Comparison of ENCODE assay signal across 8 cellular contexts in the genomic region with DNA sequence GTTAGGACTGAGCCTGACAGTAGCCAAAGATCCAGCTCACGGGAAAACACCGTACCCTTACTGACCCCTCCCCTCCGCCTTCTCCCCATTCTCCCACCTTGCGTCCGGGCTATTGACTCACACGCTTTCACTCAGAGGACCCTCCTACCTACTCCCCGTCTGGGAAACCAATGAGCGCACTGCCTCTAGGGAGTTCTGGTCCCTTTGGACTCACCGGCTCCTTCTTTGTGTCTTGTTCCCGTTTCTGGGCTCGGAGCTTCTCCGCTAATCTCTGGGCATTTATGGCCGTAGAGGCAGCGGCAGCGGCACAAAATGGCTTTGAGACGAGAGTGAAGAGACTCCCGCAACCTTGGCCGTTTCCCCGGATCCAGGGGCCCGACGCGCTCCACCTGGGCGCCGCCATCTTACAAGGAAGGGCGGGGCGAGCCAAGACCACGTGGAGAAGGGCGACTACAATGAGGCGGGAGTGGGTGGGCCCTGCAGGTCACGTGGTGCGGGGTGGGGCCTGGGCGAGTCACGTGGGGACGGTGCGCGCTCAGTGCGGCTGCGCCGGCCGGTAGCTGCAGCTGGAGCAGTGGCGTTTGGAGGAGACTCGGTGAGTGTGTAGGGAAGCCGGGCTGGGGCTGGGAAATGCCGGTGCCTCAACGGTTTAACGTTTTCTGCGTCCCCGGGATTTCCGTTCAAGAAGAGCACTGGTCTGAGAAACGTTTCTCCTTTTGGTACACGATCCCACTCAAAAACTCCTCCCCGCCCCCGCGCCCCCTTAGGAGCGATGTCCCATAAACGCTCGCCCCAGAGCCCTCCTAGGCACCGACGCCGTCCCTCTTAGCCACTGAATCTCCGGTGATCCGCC. TPM values are rescaled to one million over a fixed set of nuclear protein-coding genes. Genes with fewer than 3 reads are reported as not detected.
DNase-seq lines count a peak whose midpoint lies in the region; ATAC-seq, FAIRE-seq and TF ChIP-seq lines count a peak whose summit lies in the region.

A gene (plus strand): TSS at position 547 of the 853 bp plus-strand sequence. CDS start 23,220 bp downstream, outside the sequence.
A gene with protein sequence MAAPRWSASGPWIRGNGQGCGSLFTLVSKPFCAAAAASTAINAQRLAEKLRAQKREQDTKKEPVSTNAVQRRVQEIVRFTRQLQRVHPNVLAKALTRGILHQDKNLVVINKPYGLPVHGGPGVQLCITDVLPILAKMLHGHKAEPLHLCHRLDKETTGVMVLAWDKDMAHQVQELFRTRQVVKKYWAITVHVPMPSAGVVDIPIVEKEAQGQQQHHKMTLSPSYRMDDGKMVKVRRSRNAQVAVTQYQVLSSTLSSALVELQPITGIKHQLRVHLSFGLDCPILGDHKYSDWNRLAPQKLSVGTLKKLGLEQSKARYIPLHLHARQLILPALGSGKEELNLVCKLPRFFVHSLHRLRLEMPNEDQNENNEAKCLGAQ (minus strand): TSS at position 415 of the 853 bp plus-strand sequence. CDS start 12 bp downstream, at position 403.

- H3K27ac Mint-ChIP-seq in WTC11, result peak within 1 kb of the TSS; percentile 98

- no peak for TF ChIP-seq CTCF in AG09309 (IDR thresholded peaks at IDR 0.05; ENCODE audit: control insufficient read depth, insufficient read depth, low read depth, low read length, missing control alignments)
- TF ChIP-seq CTCF in WTC11 (IDR thresholded peaks at IDR 0.05), result no peak
- no peak for TF ChIP-seq CTCF in bronchial epithelial cell (IDR thresholded peaks at IDR 0.05; ENCODE audit: insufficient read depth, low read length, severe bottlenecking)

- POLR2A ChIA-PET in WTC11 (lab: Charles Lee), result interaction anchor here (1.0 kb wide), 1 partner anchor 150 kb away, joined by 3 read pairs; no protein-coding TSS in a partner anchor

- peaks cover 27% of the 10 kb centered on the region for H3K36me3 Mint-ChIP-seq in WTC11

- peaks cover 3% of the 10 kb centered on the region for H3K36me3 ChIP-seq in bronchial epithelial cell (ENCODE audit: control insufficient read depth, insufficient read depth, low read length)

- H3K4me1 Mint-ChIP-seq in WTC11, result peaks cover 16% of the 10 kb centered on the region

- no peak for FAIRE-seq in bronchial epithelial cell (lab: Jason Lieb, UNC)

- no peaks in the 10 kb centered on the region for H3K27me3 ChIP-seq in bronchial epithelial cell (ENCODE audit: control insufficient read depth, insufficient read depth, low read length)

- H3K4me3 ChIP-seq in AG09309 (ENCODE audit: control insufficient read depth, low read depth, low read length) (peak within 1 kb of the TSS; percentile 69), bronchial epithelial cell (ENCODE audit: low read depth, low read length) (peak within 1 kb of the TSS; percentile 52)

- CTCF ChIA-PET in WTC11 (lab: Charles Lee), result interaction anchor here (0.9 to 1.6 kb wide), 2 partner anchors 293 to 324 kb away, joined by 3 to 4 read pairs; a partner anchor contains a TSS

- H3K27me3 Mint-ChIP-seq in WTC11 (ENCODE audit: low read depth), result no peaks in the 10 kb centered on the region

- ATAC-seq in GM19023 (IDR thresholded peaks at IDR 0.05; ENCODE audit: unreplicated experiment) (peak; percentile 96), HG03196 (IDR thresholded peaks at IDR 0.05; ENCODE audit: unreplicated experiment) (peak; percentile 96), WTC11 (peak; percentile 94)

- peak within 1 kb of the TSS; percentile 89 for H3K4me3 Mint-ChIP-seq in WTC11

- no peaks in the 10 kb centered on the region for H3K9me3 Mint-ChIP-seq in WTC11

- DNase-seq in AG09309 (ENCODE audit: low read depth) (peak; percentile 76), NCI-H226 (peak; percentile 89), WTC11 (ENCODE audit: low spot score) (peak; percentile 99), bronchial epithelial cell (ENCODE audit: low read depth) (peak; percentile 87), iPS-NIHi7 (ENCODE audit: extremely low spot score) (peak; percentile 100), smooth muscle cell of the brain vasculature (ENCODE audit: low read depth, low spot score) (peak; percentile 89)

TF ChIP-seq in WTC11, 78 proteins besides CTCF, POLR2A, EP300 and RAD21 (continues in another document):
- TF ChIP-seq KAT7 (CRISPR knock-in tag; IDR thresholded peaks at IDR 0.05; ENCODE audit: borderline replicate concordance) (0 out of 2 replicates have a peak, but pooled peaks have one; percentile 1), ZNF396 (CRISPR knock-in tag; IDR thresholded peaks at IDR 0.05; ENCODE audit: borderline replicate concordance) (no peak), CBFB (CRISPR knock-in tag; IDR thresholded peaks at IDR 0.05; ENCODE audit: low read depth) (0 out of 2 replicates have a peak, but pooled peaks have one; percentile 17), NFYB (CRISPR knock-in tag; conservative IDR thresholded peaks at IDR 0.05; ENCODE audit: low read depth) (no peak), TEAD4 (CRISPR knock-in tag; IDR thresholded peaks at IDR 0.05) (no peak), ZNF121 (CRISPR knock-in tag; IDR thresholded peaks at IDR 0.05) (no peak), NFATC4 (CRISPR knock-in tag; IDR thresholded peaks at IDR 0.05) (no peak), ZNF317 (CRISPR knock-in tag; IDR thresholded peaks at IDR 0.05; ENCODE audit: borderline replicate concordance, low read depth) (no peak), ATF1 (CRISPR knock-in tag; IDR thresholded peaks at IDR 0.05) (no peak)
- TF ChIP-seq, protein P1, sequence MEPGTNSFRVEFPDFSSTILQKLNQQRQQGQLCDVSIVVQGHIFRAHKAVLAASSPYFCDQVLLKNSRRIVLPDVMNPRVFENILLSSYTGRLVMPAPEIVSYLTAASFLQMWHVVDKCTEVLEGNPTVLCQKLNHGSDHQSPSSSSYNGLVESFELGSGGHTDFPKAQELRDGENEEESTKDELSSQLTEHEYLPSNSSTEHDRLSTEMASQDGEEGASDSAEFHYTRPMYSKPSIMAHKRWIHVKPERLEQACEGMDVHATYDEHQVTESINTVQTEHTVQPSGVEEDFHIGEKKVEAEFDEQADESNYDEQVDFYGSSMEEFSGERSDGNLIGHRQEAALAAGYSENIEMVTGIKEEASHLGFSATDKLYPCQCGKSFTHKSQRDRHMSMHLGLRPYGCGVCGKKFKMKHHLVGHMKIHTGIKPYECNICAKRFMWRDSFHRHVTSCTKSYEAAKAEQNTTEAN (CRISPR knock-in tag; IDR thresholded peaks at IDR 0.05), result no peak
- TF ChIP-seq, protein P2, sequence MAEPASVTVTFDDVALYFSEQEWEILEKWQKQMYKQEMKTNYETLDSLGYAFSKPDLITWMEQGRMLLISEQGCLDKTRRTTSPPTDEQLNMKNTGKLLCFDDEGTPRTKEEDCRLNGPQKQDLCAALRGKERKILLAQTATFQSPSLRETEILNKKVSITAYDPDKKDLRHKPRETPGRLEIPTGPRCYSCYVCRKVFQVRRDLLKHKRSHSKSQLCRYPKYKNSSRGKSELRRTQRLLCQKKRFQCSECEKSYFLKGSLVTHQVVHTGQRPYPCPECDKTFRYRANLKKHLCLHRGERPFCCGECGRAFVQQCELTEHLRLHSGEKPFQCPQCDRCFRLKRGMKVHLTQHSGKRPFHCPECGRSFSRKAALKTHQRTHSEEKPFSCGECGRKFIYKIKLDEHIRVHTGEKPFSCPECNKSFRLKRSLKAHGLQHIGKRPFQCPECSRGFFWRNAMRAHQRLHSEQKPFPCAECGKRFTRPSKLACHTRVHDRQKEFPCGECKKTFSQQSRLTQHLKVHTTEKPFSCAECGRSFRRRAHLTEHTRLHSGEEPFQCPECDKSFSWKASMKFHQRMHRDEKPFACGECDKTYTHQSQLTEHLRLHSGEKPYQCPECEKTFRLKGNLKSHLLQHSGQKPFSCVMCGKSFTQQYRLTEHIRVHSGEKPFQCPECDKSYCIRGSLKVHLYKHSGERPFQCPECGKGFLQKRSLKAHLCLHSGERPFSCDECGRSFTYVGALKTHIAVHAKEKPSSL (CRISPR knock-in tag; conservative IDR thresholded peaks at IDR 0.05), result no peak
- TF ChIP-seq, protein P3, sequence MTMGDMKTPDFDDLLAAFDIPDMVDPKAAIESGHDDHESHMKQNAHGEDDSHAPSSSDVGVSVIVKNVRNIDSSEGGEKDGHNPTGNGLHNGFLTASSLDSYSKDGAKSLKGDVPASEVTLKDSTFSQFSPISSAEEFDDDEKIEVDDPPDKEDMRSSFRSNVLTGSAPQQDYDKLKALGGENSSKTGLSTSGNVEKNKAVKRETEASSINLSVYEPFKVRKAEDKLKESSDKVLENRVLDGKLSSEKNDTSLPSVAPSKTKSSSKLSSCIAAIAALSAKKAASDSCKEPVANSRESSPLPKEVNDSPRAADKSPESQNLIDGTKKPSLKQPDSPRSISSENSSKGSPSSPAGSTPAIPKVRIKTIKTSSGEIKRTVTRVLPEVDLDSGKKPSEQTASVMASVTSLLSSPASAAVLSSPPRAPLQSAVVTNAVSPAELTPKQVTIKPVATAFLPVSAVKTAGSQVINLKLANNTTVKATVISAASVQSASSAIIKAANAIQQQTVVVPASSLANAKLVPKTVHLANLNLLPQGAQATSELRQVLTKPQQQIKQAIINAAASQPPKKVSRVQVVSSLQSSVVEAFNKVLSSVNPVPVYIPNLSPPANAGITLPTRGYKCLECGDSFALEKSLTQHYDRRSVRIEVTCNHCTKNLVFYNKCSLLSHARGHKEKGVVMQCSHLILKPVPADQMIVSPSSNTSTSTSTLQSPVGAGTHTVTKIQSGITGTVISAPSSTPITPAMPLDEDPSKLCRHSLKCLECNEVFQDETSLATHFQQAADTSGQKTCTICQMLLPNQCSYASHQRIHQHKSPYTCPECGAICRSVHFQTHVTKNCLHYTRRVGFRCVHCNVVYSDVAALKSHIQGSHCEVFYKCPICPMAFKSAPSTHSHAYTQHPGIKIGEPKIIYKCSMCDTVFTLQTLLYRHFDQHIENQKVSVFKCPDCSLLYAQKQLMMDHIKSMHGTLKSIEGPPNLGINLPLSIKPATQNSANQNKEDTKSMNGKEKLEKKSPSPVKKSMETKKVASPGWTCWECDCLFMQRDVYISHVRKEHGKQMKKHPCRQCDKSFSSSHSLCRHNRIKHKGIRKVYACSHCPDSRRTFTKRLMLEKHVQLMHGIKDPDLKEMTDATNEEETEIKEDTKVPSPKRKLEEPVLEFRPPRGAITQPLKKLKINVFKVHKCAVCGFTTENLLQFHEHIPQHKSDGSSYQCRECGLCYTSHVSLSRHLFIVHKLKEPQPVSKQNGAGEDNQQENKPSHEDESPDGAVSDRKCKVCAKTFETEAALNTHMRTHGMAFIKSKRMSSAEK (CRISPR knock-in tag; IDR thresholded peaks at IDR 0.05; ENCODE audit: borderline replicate concordance), result no peak
- TF ChIP-seq, protein P4, sequence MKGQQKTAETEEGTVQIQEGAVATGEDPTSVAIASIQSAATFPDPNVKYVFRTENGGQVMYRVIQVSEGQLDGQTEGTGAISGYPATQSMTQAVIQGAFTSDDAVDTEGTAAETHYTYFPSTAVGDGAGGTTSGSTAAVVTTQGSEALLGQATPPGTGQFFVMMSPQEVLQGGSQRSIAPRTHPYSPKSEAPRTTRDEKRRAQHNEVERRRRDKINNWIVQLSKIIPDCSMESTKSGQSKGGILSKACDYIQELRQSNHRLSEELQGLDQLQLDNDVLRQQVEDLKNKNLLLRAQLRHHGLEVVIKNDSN (CRISPR knock-in tag; IDR thresholded peaks at IDR 0.05), result peak; percentile 100

RNA-seq across cellular contexts. Expression of the first gene that starts in this region (rescaled TPM):
- 33.1 to 35.3 TPM (median 33.2 TPM) in 3 replicates for total RNA-seq in WTC11 (2021)
- total RNA-seq in bronchial epithelial cell, result 15.5 and 15.8 TPM in 2 replicates

RNA-seq across cellular contexts. Expression of the second gene that starts in this region (rescaled TPM):
- 43.8 to 46.6 TPM (median 45.0 TPM) in 3 replicates for total RNA-seq in WTC11 (2021)
- 23.6 and 47.9 TPM in 2 replicates for total RNA-seq in bronchial epithelial cell

Comparison
In these comparisons a context has a peak if more than half of its experiments do, and no peak if none do; other contexts are left out.
1. Peak in every context shown above with its lines: DNase-seq, ATAC-seq and H3K4me3 ChIP-seq.